Comparison of ENCODE assay signal across 1 cellular context in the genomic region with DNA sequence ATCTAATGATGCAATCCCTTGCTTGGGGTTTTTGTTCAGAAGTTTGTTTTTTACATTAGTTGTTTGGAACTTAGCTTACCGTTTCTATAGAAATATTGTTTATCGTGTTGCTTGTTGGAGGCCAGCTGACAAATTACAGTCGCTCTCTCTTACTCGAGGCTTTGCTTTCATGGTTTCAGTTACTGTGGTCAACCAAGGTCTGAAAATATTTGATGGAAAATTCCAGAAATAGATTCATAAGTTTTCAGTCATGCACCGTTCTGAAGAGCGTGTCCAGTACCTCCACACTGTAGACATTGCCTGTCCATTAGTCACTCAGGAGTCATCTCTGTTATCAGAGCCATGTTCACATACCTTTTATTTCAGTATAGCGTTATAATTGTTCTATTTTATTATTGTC.
TF ChIP-seq lines count a peak whose summit lies in the region.

No MANE protein-coding gene starts in this region.

TF ChIP-seq in IMR-90, 13 proteins besides CTCF, POLR2A, EP300 and RAD21 (continued from another document):
- TF ChIP-seq, protein P1, sequence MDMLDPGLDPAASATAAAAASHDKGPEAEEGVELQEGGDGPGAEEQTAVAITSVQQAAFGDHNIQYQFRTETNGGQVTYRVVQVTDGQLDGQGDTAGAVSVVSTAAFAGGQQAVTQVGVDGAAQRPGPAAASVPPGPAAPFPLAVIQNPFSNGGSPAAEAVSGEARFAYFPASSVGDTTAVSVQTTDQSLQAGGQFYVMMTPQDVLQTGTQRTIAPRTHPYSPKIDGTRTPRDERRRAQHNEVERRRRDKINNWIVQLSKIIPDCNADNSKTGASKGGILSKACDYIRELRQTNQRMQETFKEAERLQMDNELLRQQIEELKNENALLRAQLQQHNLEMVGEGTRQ (IDR thresholded peaks at IDR 0.05; ENCODE audit: low read depth, low read length) = no peak
- no peak for TF ChIP-seq SMC3 (IDR thresholded peaks at IDR 0.05; ENCODE audit: low read depth, low read length)
- TF ChIP-seq CEBPB (IDR thresholded peaks at IDR 0.05; ENCODE audit: low read depth, low read length) = peak; percentile 81
- no peak for TF ChIP-seq BHLHE40 (IDR thresholded peaks at IDR 0.05; ENCODE audit: low read depth, low read length)
- 0 out of 2 replicates have a peak, but pooled peaks have one; percentile 13 for TF ChIP-seq FOS (IDR thresholded peaks at IDR 0.05; ENCODE audit: low read depth, low read length)
